Comparison of ENCODE assay signal across 17 cellular contexts in genomic region chr6:134734312-134734869, GRCh38.
"Had no signal": no experiment of that assay in that cellular context is flagged by ENCODE, and none has a peak within 500 bp of the region (broad histone marks: within the 10 kb centered on the region; RNA-seq: fewer than 3 reads in every experiment).

No MANE protein-coding gene starts in this region.

- H3K36me3 ChIP-seq: esophagus muscularis mucosa, gastroesophageal sphincter, ovary, right atrium auricular region, thyroid gland had no signal

- H3K27ac Mint-ChIP-seq: effector memory CD8-positive, alpha-beta T cell; naive thymus-derived CD4-positive, alpha-beta T cell; type B pancreatic cell had no signal

- H3K27ac ChIP-seq: epithelial cell of prostate, esophagus muscularis mucosa, gastroesophageal sphincter, ovary, right atrium auricular region, thyroid gland had no signal

- H3K27me3 Mint-ChIP-seq: type B pancreatic cell had no signal

- H3K9me3 Mint-ChIP-seq: effector memory CD8-positive, alpha-beta T cell; naive thymus-derived CD4-positive, alpha-beta T cell; type B pancreatic cell had no signal

- DNase-seq: effector memory CD8-positive, alpha-beta T cell; glutamatergic neuron; islet precursor cell; mammary epithelial cell; naive thymus-derived CD4-positive, alpha-beta T cell; nucleus accumbens; ovary; stimulated activated CD4-positive, alpha-beta T cell treated with anti-CD3 and anti-CD28 coated beads, Interleukin-2, amount 100 ng/mL, for 48 hours; stimulated activated naive CD4-positive, alpha-beta T cell treated with Interleukin-2 at 50 U/mL for 16 hours; thyroid gland had no signal

- H3K4me3 ChIP-seq: esophagus muscularis mucosa, gastroesophageal sphincter, ovary, right atrium auricular region, smooth muscle cell, thyroid gland had no signal

- H3K4me1 ChIP-seq: esophagus muscularis mucosa, gastroesophageal sphincter, thyroid gland had no signal

- ATAC-seq: effector memory CD8-positive, alpha-beta T cell; gastroesophageal sphincter; left lobe of liver; naive thymus-derived CD4-positive, alpha-beta T cell had no signal

- H3K4me1 Mint-ChIP-seq: naive thymus-derived CD4-positive, alpha-beta T cell had no signal

- H3K27me3 ChIP-seq: esophagus muscularis mucosa, gastroesophageal sphincter, ovary, right atrium auricular region, thyroid gland had no signal

- H3K4me2 ChIP-seq: smooth muscle cell had no signal

- H3K9me3 ChIP-seq: esophagus muscularis mucosa, gastroesophageal sphincter, ovary, right atrium auricular region, thyroid gland had no signal

- H3K4me3 Mint-ChIP-seq: effector memory CD8-positive, alpha-beta T cell; naive thymus-derived CD4-positive, alpha-beta T cell; type B pancreatic cell had no signal

- H3K36me3 Mint-ChIP-seq: naive thymus-derived CD4-positive, alpha-beta T cell; type B pancreatic cell had no signal
